30 cellular contexts compared by ENCODE assay signal in the genomic region with DNA sequence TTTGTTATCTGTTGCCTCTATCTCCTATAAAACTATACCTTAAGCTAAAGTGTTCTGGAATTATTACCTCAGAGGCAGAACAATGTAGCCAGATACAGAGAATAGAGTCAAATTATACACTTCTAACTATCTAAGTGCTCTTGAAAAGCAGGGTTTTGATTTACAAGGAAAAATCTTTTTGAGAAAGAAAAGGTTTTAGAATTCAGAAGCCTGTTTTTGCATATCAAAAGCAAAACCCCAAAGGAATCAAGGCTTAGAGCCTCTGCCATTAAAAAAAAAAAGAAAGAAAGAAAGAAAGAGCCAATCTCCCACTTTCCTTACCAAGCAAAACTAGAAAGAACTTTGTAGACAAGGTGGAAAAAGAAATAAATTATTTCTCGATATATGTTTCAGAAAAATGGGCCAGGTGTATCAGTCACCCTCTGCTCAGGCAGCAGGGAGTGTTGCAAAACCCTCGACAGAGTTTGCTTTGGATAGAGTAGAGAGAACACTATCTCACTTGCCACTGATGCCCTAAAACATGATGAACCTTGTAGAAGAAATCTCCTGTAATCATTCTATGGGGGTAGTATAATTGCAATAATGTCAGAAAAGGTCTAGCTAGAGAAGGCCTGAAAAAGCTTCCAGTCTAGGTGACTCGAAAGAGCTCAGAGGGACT.
"Had no signal": no experiment of that assay in that cellular context is flagged by ENCODE, and none has a peak within 500 bp of the region (broad histone marks: within the 10 kb centered on the region; RNA-seq: fewer than 3 reads in every experiment).

No MANE protein-coding gene starts in this region.

- H3K27ac ChIP-seq: epithelial cell of prostate, pancreas, prostate gland, sigmoid colon, uterus had no signal

- DNase-seq: activated CD4-positive, alpha-beta T cell treated with anti-CD3 and anti-CD28 coated beads for 36 hours; activated CD4-positive, CD25-positive, alpha-beta regulatory T cell; activated effector memory CD4-positive, alpha-beta T cell treated with Interleukin-2 at 50 U/mL for 16 hours; activated naive CD4-positive, alpha-beta T cell treated with Interleukin-2 at 50 U/mL for 16 hours; activated T-cell treated with anti-CD3 and anti-CD28 coated beads for 4 hours; anterior cingulate cortex; dermis blood vessel endothelial cell; effector CD4-positive, alpha-beta T cell; left colon; mammary epithelial cell; naive B cell; nephron progenitor cell; nucleus accumbens; pancreas; retina; sigmoid colon; small intestine; stimulated activated CD4-positive, alpha-beta T cell treated with anti-CD3 and anti-CD28 coated beads, Interleukin-1b, Interleukin-23, amount 100 ng/mL, for 48 hours; stimulated activated CD4-positive, alpha-beta T cell treated with anti-CD3 and anti-CD28 coated beads, Interleukin-4, amount 100 ng/mL, for 4 hours; stimulated activated CD8-positive, alpha-beta memory T cell treated with anti-CD3 and anti-CD28 coated beads, Interleukin-4, amount 100 ng/mL, for 48 hours; stimulated activated naive CD8-positive, alpha-beta T cell treated with anti-CD3 and anti-CD28 coated beads, Interleukin-15, amount 100 ng/mL, for 72 hours; substantia nigra; uterus had no signal

- H3K36me3 Mint-ChIP-seq: activated naive CD8-positive, alpha-beta T cell; mesothelial cell of epicardium; naive B cell; stimulated activated memory B cell treated with anti-CD40 and anti-IgM and Interleukin-4, amounts not matched to agents 10 μg/mL and 1 μg/mL and 100 μg/mL, for 72 hours; type B pancreatic cell had no signal

- H3K9me3 ChIP-seq: pancreas, prostate gland, sigmoid colon, uterus had no signal

- H3K9me3 Mint-ChIP-seq: nephron progenitor cell, type B pancreatic cell had no signal

- H3K4me3 ChIP-seq: pancreas, prostate gland, sigmoid colon, uterus had no signal

- H3K4me1 Mint-ChIP-seq: activated CD4-positive, alpha-beta T cell treated with anti-CD3 and anti-CD28 coated beads for 36 hours; naive B cell; stimulated activated memory B cell treated with anti-CD40 and anti-IgM and Interleukin-4, amounts not matched to agents 10 μg/mL and 1 μg/mL and 100 μg/mL, for 72 hours; stimulated activated naive CD8-positive, alpha-beta T cell treated with anti-CD3 and anti-CD28 coated beads, Interleukin-15, amount 100 ng/mL, for 72 hours had no signal

- H3K27ac Mint-ChIP-seq: activated CD4-positive, alpha-beta T cell treated with anti-CD3 and anti-CD28 coated beads for 36 hours; activated naive CD8-positive, alpha-beta T cell; mesothelial cell of epicardium; naive B cell; nephron progenitor cell; stimulated activated memory B cell treated with anti-CD40 and anti-IgM and Interleukin-4, amounts not matched to agents 10 μg/mL and 1 μg/mL and 100 μg/mL, for 72 hours; stimulated activated naive CD8-positive, alpha-beta T cell treated with anti-CD3 and anti-CD28 coated beads, Interleukin-15, amount 100 ng/mL, for 72 hours; T-helper 2 cell treated with Interferon-gamma antibody and Interleukin-4, amounts not matched to agents 5 μg/mL and 100 μg/mL, for 36 hours; type B pancreatic cell had no signal

- H3K4me3 Mint-ChIP-seq: activated CD4-positive, alpha-beta T cell treated with anti-CD3 and anti-CD28 coated beads for 36 hours; activated naive CD8-positive, alpha-beta T cell; mesothelial cell of epicardium; naive B cell; nephron progenitor cell; stimulated activated memory B cell treated with anti-CD40 and anti-IgM and Interleukin-4, amounts not matched to agents 10 μg/mL and 1 μg/mL and 100 μg/mL, for 72 hours; stimulated activated naive CD8-positive, alpha-beta T cell treated with anti-CD3 and anti-CD28 coated beads, Interleukin-15, amount 100 ng/mL, for 72 hours; T-helper 2 cell treated with Interferon-gamma antibody and Interleukin-4, amounts not matched to agents 5 μg/mL and 100 μg/mL, for 36 hours; type B pancreatic cell had no signal

- H3K27me3 ChIP-seq: pancreas, sigmoid colon, uterus had no signal

- H3K4me1 ChIP-seq: pancreas, prostate gland, sigmoid colon, uterus had no signal

- H3K27me3 Mint-ChIP-seq: activated CD4-positive, alpha-beta T cell treated with anti-CD3 and anti-CD28 coated beads for 36 hours; activated naive CD8-positive, alpha-beta T cell; naive B cell; stimulated activated memory B cell treated with anti-CD40 and anti-IgM and Interleukin-4, amounts not matched to agents 10 μg/mL and 1 μg/mL and 100 μg/mL, for 72 hours; stimulated activated naive CD8-positive, alpha-beta T cell treated with anti-CD3 and anti-CD28 coated beads, Interleukin-15, amount 100 ng/mL, for 72 hours; type B pancreatic cell had no signal

- H3K36me3 ChIP-seq: pancreas, prostate gland, sigmoid colon had no signal
